7 cellular contexts compared by ENCODE assay signal in the genomic region with DNA sequence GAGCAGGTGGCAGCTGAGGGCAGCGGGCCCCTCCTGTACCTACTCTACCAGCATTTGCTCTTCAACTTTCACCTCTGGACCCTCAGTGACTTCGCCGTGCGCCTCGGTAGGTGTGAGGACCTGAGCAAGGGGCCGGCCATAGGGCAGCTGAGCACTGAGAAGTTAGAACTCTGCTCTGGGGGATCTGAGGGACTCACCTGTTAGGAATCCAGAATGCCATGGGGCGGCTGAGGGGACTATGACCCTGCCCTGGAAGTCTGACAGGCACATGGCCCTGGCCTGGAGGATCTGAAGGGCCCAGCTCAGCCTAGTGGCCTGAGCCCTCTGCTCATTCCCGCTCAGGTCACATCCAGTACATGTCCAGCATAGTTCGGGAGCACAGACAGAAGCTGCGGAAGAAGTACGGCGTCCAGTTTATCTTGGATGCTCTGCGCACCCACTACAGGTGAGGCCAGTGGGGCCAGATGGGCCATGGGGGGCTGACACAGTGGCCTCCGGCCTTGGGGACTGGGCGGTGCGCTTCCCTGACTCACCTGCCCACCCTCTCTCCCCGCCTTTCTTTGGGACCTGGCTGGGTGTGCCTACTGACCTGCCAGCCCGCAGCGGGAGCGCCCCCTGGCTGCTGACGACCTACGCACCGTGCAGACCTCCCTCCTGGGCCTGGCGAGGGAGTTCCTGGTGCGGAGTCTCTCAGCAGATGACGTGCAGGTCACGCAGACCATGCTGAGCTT. TPM values are rescaled to one million over a fixed set of nuclear protein-coding genes. Genes with fewer than 3 reads are reported as not detected.
DNase-seq lines count a peak whose midpoint lies in the region; ATAC-seq and TF ChIP-seq lines count a peak whose summit lies in the region.

No MANE protein-coding gene starts in this region.

- no peaks in the 10 kb centered on the region for H3K9me3 ChIP-seq in OCI-LY3 (ENCODE audit: insufficient read depth, low read length)
- no peaks in the 10 kb centered on the region for H3K9me3 ChIP-seq in psoas muscle

- no peak overlapping the region for H2AFZ ChIP-seq in OCI-LY3 (ENCODE audit: low read depth, low read length)

- no peaks in the 10 kb centered on the region for H4K20me1 ChIP-seq in OCI-LY3 (ENCODE audit: insufficient read depth, low read length)

- H3K4me2 ChIP-seq in OCI-LY3 (ENCODE audit: low read length), result no peak overlapping the region

- peak; percentile 54 to 61 for DNase-seq in activated T-helper 1 cell treated with anti-CD3 and anti-CD28 coated beads, Interleukin-2, amount 50 U/mL, for 16 hours (ENCODE audit: low read depth in 1 of 2, low spot score in 1 of 2)
- DNase-seq in foreskin melanocyte, result peak; percentile 19
- DNase-seq in psoas muscle, result peak; percentile 77 to 90

- H3K4me1 ChIP-seq in OCI-LY3 (ENCODE audit: low read length) (no peaks in the 10 kb centered on the region), psoas muscle (no peaks in the 10 kb centered on the region)

- peaks cover 62% of the 10 kb centered on the region for H3K36me3 ChIP-seq in OCI-LY3 (replicated peaks; ENCODE audit: low read depth, low read length)
- H3K36me3 ChIP-seq in psoas muscle (ENCODE audit: insufficient read depth in 1 of 2, low read depth in 1 of 2), result peaks cover 0 to 41% of the 10 kb centered on the region in 2 donors

- H3K4me3 ChIP-seq in OCI-LY3 (ENCODE audit: low read length), result no peak overlapping the region
- no peak overlapping the region for H3K4me3 ChIP-seq in psoas muscle

- H3K27me3 ChIP-seq in OCI-LY3 (ENCODE audit: low read depth, low read length) (no peaks in the 10 kb centered on the region), psoas muscle (ENCODE audit: insufficient read depth in 3 of 3, low read length in 2 of 3) (no peaks in the 10 kb centered on the region)

- peak; percentile 94 for TF ChIP-seq CTCF in OCI-LY3 (IDR thresholded peaks at IDR 0.05; ENCODE audit: low read depth, low read length)
- peak; percentile 78 for TF ChIP-seq CTCF in psoas muscle (IDR thresholded peaks at IDR 0.05)

- no peak overlapping the region for H3K9ac ChIP-seq in OCI-LY3 (ENCODE audit: low read length)

- WGBS in psoas muscle, 3 donors, result 63 to 75% (median 67%) methylated on average over 26 to 27 of the region's 27 CpGs

- H3K27ac ChIP-seq in OCI-LY3 (ENCODE audit: low read length) (no peak overlapping the region), psoas muscle (no peak overlapping the region)

- no peaks in the 10 kb centered on the region for H3K79me2 ChIP-seq in OCI-LY3 (ENCODE audit: low read length)

- intact Hi-C loops in psoas muscle (cut with DNase I), result loop anchor here (2.0 to 10.0 kb wide), 4 partner anchors 73 to 293 kb away; partner anchors contain the start of gene TMIE (in 1 of the 2)

- peak; percentile 52 for ATAC-seq in GM18868 (IDR thresholded peaks at IDR 0.05; ENCODE audit: unreplicated experiment)
- peak; percentile 83 to 95 (median 85) for ATAC-seq in psoas muscle
- no peak for ATAC-seq in HG02678 (IDR thresholded peaks at IDR 0.05; ENCODE audit: unreplicated experiment)
- no peak for ATAC-seq in GM19324 (IDR thresholded peaks at IDR 0.05; ENCODE audit: low FRiP score, unreplicated experiment)

RNA-seq across cellular contexts. Expression of gene NBEAL2, which starts 18.8 kb away (rescaled TPM):
- 10 to 100 TPM in 1 of 4 donors, 1 to 10 TPM in 3; 7.3 to 11.2 (median 7.7) TPM for total RNA-seq in psoas muscle
- 10 to 100 TPM in 1 of 3 donors, 1 to 10 TPM in 2; 5.4 to 13.0 (median 6.4) TPM for polyA plus RNA-seq in psoas muscle

RNA-seq across cellular contexts. Expression of gene CCDC12, which starts 21.7 kb away (rescaled TPM):
- total RNA-seq in psoas muscle, result 10 to 100 TPM; 25.1 to 36.4 (median 34.9) TPM
- 10 to 100 TPM; 47.0 to 69.8 (median 55.5) TPM for polyA plus RNA-seq in psoas muscle

Comparison
In these comparisons a context has a peak if more than half of its experiments do, and no peak if none do; other contexts are left out.
1. ATAC-seq: peak in GM18868 (single experiment) and psoas muscle (4 of 4); none in HG02678 (single experiment) and GM19324 (single experiment).
2. DNase-seq: peak in every context shown above with its lines; median percentile 84 in psoas muscle; 58 in activated T-helper 1 cell treated with anti-CD3 and anti-CD28 coated beads, Interleukin-2, amount 50 U/mL, for 16 hours; 19 in foreskin melanocyte.